ENCODE assay signal across 11 cellular contexts in genomic region chr11:60974316-60974715, GRCh38. TPM values are rescaled to one million over a fixed set of nuclear protein-coding genes. Genes with fewer than 3 reads are reported as not detected.
DNase-seq lines count a peak whose midpoint lies in the region; ATAC-seq and TF ChIP-seq lines count a peak whose summit lies in the region.
"Not testable (repeated sequence)": the region's sequence is repeated elsewhere in the genome, so short reads cannot be mapped to it uniquely, and the experiment has no call there.
"Had no signal": no experiment of that assay in that cellular context is flagged by ENCODE, and none has a peak within 500 bp of the region (broad histone marks: within the 10 kb centered on the region; RNA-seq: fewer than 3 reads in every experiment).

No MANE protein-coding gene starts in this region.

- H3K27me3 Mint-ChIP-seq in T-cell; activated T-cell treated with anti-CD3 and anti-CD28 coated beads, Interleukin-2, amount 50 U/mL, for 72 hours (ENCODE audit: low read depth); activated naive CD8-positive, alpha-beta T cell treated with anti-CD3 and anti-CD28 coated beads, Interleukin-2, amount 10 ng/mL, durations not matched to agents 7 days and 5 days; stimulated activated naive CD8-positive, alpha-beta T cell treated with anti-CD3 and anti-CD28 coated beads, Interleukin-15, amount 100 ng/mL, for 72 hours: not testable (repeated sequence)

- not testable (repeated sequence) for H3K27ac ChIP-seq in BLaER1 treated with 17β-estradiol and CSF1 and Interleukin-3, amounts not matched to agents 10 nM and 100 nM; lower lobe of right lung

- H3K27me3 ChIP-seq in BLaER1 treated with 17β-estradiol and CSF1 and Interleukin-3, amounts not matched to agents 10 nM and 100 nM = peaks cover 20 to 39% (median 31%) of the 10 kb centered on the region in 11 experiments
- H3K27me3 ChIP-seq in lower lobe of right lung (ENCODE audit: low read depth) = not testable (repeated sequence)
- peaks cover 14% of the 10 kb centered on the region for H3K27me3 ChIP-seq in neuron (ENCODE audit: insufficient read depth, low read length)

- H4K20me1 ChIP-seq in BLaER1 treated with 17β-estradiol and CSF1 and Interleukin-3, amounts not matched to agents 10 nM and 100 nM = not testable (repeated sequence)

- peaks cover 42 to 72% (median 61%) of the 10 kb centered on the region in 10 experiments for H3K4me1 ChIP-seq in BLaER1 treated with 17β-estradiol and CSF1 and Interleukin-3, amounts not matched to agents 10 nM and 100 nM
- not testable (repeated sequence) for H3K4me1 ChIP-seq in lower lobe of right lung; neuron (ENCODE audit: insufficient read depth, low read length)

- H3K4me3 Mint-ChIP-seq in T-cell = peak overlapping the region; percentile 92 to 94 (median 93)
- H3K4me3 Mint-ChIP-seq in activated T-cell treated with anti-CD3 and anti-CD28 coated beads, Interleukin-2, amount 50 U/mL, for 72 hours = peak overlapping the region; percentile 87 to 93
- H3K4me3 Mint-ChIP-seq in activated naive CD8-positive, alpha-beta T cell treated with anti-CD3 and anti-CD28 coated beads, Interleukin-2, amount 10 ng/mL, durations not matched to agents 7 days and 5 days = peak overlapping the region; percentile 87
- H3K4me3 Mint-ChIP-seq in stimulated activated naive CD8-positive, alpha-beta T cell treated with anti-CD3 and anti-CD28 coated beads, Interleukin-15, amount 100 ng/mL, for 72 hours = peak overlapping the region; percentile 90 to 91

- not testable (repeated sequence) for H3K9me3 ChIP-seq in BLaER1 treated with 17β-estradiol and CSF1 and Interleukin-3, amounts not matched to agents 10 nM and 100 nM (replicated peaks in 1 of 11); lower lobe of right lung; neuron (ENCODE audit: low read length)

- peaks cover 43% of the 10 kb centered on the region for H3K36me3 Mint-ChIP-seq in T-cell
- H3K36me3 Mint-ChIP-seq in activated T-cell treated with anti-CD3 and anti-CD28 coated beads, Interleukin-2, amount 50 U/mL, for 72 hours (ENCODE audit: insufficient read depth in 2 of 2) = peaks cover 27 to 47% of the 10 kb centered on the region in 2 donors
- peaks cover 42% of the 10 kb centered on the region for H3K36me3 Mint-ChIP-seq in activated naive CD8-positive, alpha-beta T cell treated with anti-CD3 and anti-CD28 coated beads, Interleukin-2, amount 10 ng/mL, durations not matched to agents 7 days and 5 days

- H3K9ac ChIP-seq in BLaER1 treated with 17β-estradiol and CSF1 and Interleukin-3, amounts not matched to agents 10 nM and 100 nM = not testable (repeated sequence)

- not testable (repeated sequence) for ATAC-seq in T-cell (replicated peaks in 1 of 4); activated T-cell treated with anti-CD3 and anti-CD28 coated beads, Interleukin-2, amount 50 U/mL, for 72 hours (replicated peaks in 1 of 2); activated naive CD8-positive, alpha-beta T cell treated with anti-CD3 and anti-CD28 coated beads, Interleukin-2, amount 10 ng/mL, durations not matched to agents 7 days and 5 days (ENCODE audit: low read depth); lower lobe of right lung; stimulated activated naive CD8-positive, alpha-beta T cell treated with anti-CD3 and anti-CD28 coated beads, Interleukin-15, amount 100 ng/mL, for 72 hours

- POLR2A ChIA-PET in T-cell (lab: Charles Lee) = interaction anchor here (0.5 to 1.1 kb wide), 4 partner anchors 8 to 1648 kb away, joined by 3 to 5 read pairs (median 4); partner anchors contain the start of gene B3GAT3 (in 1 of the 2)
- POLR2A ChIA-PET in activated naive CD8-positive, alpha-beta T cell treated with anti-CD3 and anti-CD28 coated beads, Interleukin-2, amount 10 ng/mL, durations not matched to agents 7 days and 5 days (lab: Charles Lee) = interaction anchor here (0.9 to 2.6 kb wide), 3 partner anchors 68 to 137 kb away, joined by 3 to 10 read pairs (median 3); no protein-coding TSS in a partner anchor

- intact Hi-C loops in lower lobe of right lung (cut with DNase I) = not testable (repeated sequence)

- H3K9me3 Mint-ChIP-seq in T-cell; activated T-cell treated with anti-CD3 and anti-CD28 coated beads, Interleukin-2, amount 50 U/mL, for 72 hours; activated naive CD8-positive, alpha-beta T cell treated with anti-CD3 and anti-CD28 coated beads, Interleukin-2, amount 10 ng/mL, durations not matched to agents 7 days and 5 days; stimulated activated naive CD8-positive, alpha-beta T cell treated with anti-CD3 and anti-CD28 coated beads, Interleukin-15, amount 100 ng/mL, for 72 hours: not testable (repeated sequence)

- peaks cover 59 to 79% (median 66%) of the 10 kb centered on the region in 3 donors for H3K4me1 Mint-ChIP-seq in T-cell
- peaks cover 79% of the 10 kb centered on the region for H3K4me1 Mint-ChIP-seq in activated T-cell treated with anti-CD3 and anti-CD28 coated beads, Interleukin-2, amount 50 U/mL, for 72 hours (ENCODE audit: low read depth)
- peaks cover 58% of the 10 kb centered on the region for H3K4me1 Mint-ChIP-seq in activated naive CD8-positive, alpha-beta T cell treated with anti-CD3 and anti-CD28 coated beads, Interleukin-2, amount 10 ng/mL, durations not matched to agents 7 days and 5 days
- peaks cover 73% of the 10 kb centered on the region for H3K4me1 Mint-ChIP-seq in stimulated activated naive CD8-positive, alpha-beta T cell treated with anti-CD3 and anti-CD28 coated beads, Interleukin-15, amount 100 ng/mL, for 72 hours

- not testable (repeated sequence) for TF ChIP-seq CTCF in lower lobe of right lung (IDR thresholded peaks at IDR 0.05)

- peak overlapping the region; percentile 95 to 96 for H3K27ac Mint-ChIP-seq in T-cell
- peak overlapping the region; percentile 99 for H3K27ac Mint-ChIP-seq in activated T-cell treated with anti-CD3 and anti-CD28 coated beads, Interleukin-2, amount 50 U/mL, for 72 hours
- peak overlapping the region; percentile 97 for H3K27ac Mint-ChIP-seq in activated naive CD8-positive, alpha-beta T cell treated with anti-CD3 and anti-CD28 coated beads, Interleukin-2, amount 10 ng/mL, durations not matched to agents 7 days and 5 days
- peak overlapping the region; percentile 97 to 99 for H3K27ac Mint-ChIP-seq in stimulated activated naive CD8-positive, alpha-beta T cell treated with anti-CD3 and anti-CD28 coated beads, Interleukin-15, amount 100 ng/mL, for 72 hours

- peak overlapping the region; percentile 42 for H2AFZ ChIP-seq in neuron (ENCODE audit: low read depth, low read length)

- H3K36me3 ChIP-seq in BLaER1 treated with 17β-estradiol and CSF1 and Interleukin-3, amounts not matched to agents 10 nM and 100 nM; lower lobe of right lung; neuron (ENCODE audit: insufficient read depth, low read length): not testable (repeated sequence)

- CTCF ChIA-PET in T-cell (lab: Charles Lee) = not testable (repeated sequence)

- peak overlapping the region in 7 of 11 experiments; percentile 5 to 47 (median 32); a peak in 11 of 22 replicates for H3K4me2 ChIP-seq in BLaER1 treated with 17β-estradiol and CSF1 and Interleukin-3, amounts not matched to agents 10 nM and 100 nM

- not testable (repeated sequence) for DNase-seq in T-cell; activated T-cell treated with anti-CD3 and anti-CD28 coated beads, Interleukin-2, amount 50 U/mL, for 72 hours; lower lobe of right lung; stimulated activated naive CD8-positive, alpha-beta T cell treated with anti-CD3 and anti-CD28 coated beads, Interleukin-15, amount 100 ng/mL, for 72 hours
- peak; percentile 47 to 58 for DNase-seq in activated CD4-positive, alpha-beta T cell treated with anti-CD3 and anti-CD28 coated beads, Interleukin-2, amount 50 U/mL, for 48 hours
- DNase-seq in activated naive CD8-positive, alpha-beta T cell treated with anti-CD3 and anti-CD28 coated beads, Interleukin-2, amount 10 ng/mL, durations not matched to agents 7 days and 5 days = peak; percentile 50

- not testable (repeated sequence) for H3K4me3 ChIP-seq in BLaER1 treated with 17β-estradiol and CSF1 and Interleukin-3, amounts not matched to agents 10 nM and 100 nM; neuron (ENCODE audit: low read length)
- H3K4me3 ChIP-seq in lower lobe of right lung = peak overlapping the region; percentile 36

RNA-seq across cellular contexts. Expression of gene CD6, which starts 2.8 kb away (rescaled TPM):
- total RNA-seq in T-cell (100 to 1,000 TPM; 413 to 594 (median 495) TPM), lower lobe of right lung (6.1 TPM)
- 100 to 1,000 TPM; 298 to 313 TPM for total RNA-seq in activated T-cell treated with anti-CD3 and anti-CD28 coated beads, Interleukin-2, amount 50 U/mL, for 72 hours
- 100 to 1,000 TPM; 274 to 285 TPM for total RNA-seq in activated naive CD8-positive, alpha-beta T cell treated with anti-CD3 and anti-CD28 coated beads, Interleukin-2, amount 10 ng/mL, durations not matched to agents 7 days and 5 days
- total RNA-seq: H1, IMR-90, LHCN-M2 had no signal

RNA-seq across cellular contexts. Expression of gene SLC15A3, which starts 22.3 kb away (rescaled TPM):
- total RNA-seq in T-cell (10 to 100 TPM in 1 of 5 donors, 1 to 10 TPM in 4; 5.4 to 12.2 (median 6.7) TPM), lower lobe of right lung (199 TPM)
- total RNA-seq in activated T-cell treated with anti-CD3 and anti-CD28 coated beads, Interleukin-2, amount 50 U/mL, for 72 hours = 1 to 10 TPM; 3.5 to 4.1 TPM
- 1 to 10 TPM; 7.2 to 7.4 TPM for total RNA-seq in activated naive CD8-positive, alpha-beta T cell treated with anti-CD3 and anti-CD28 coated beads, Interleukin-2, amount 10 ng/mL, durations not matched to agents 7 days and 5 days

RNA-seq across cellular contexts. Expression of gene TMEM132A, which starts 50.1 kb away (rescaled TPM):
- total RNA-seq in T-cell = 1 to 10 TPM in 2 of 5 donors, under 1 TPM in 1, not detected in 2; 0.23 to 1.6 (median 1.2) TPM
- total RNA-seq in activated T-cell treated with anti-CD3 and anti-CD28 coated beads, Interleukin-2, amount 50 U/mL, for 72 hours = 1 to 10 TPM; 2.4 to 3.5 TPM
- 1 to 10 TPM in 1 of 2 experiments, under 1 TPM in 1; 0.80 to 1.3 TPM for total RNA-seq in activated naive CD8-positive, alpha-beta T cell treated with anti-CD3 and anti-CD28 coated beads, Interleukin-2, amount 10 ng/mL, durations not matched to agents 7 days and 5 days
- 13.9 TPM for total RNA-seq in lower lobe of right lung

Comparison
In these comparisons a context has a peak if more than half of its experiments do, and no peak if none do; other contexts are left out.
1. RNA of gene CD6, which starts 2.8 kb away (total RNA-seq): 413 to 594 TPM in T-cell, 298 to 313 TPM in activated T-cell treated with anti-CD3 and anti-CD28 coated beads, Interleukin-2, amount 50 U/mL, for 72 hours and 274 to 285 TPM in activated naive CD8-positive, alpha-beta T cell treated with anti-CD3 and anti-CD28 coated beads, Interleukin-2, amount 10 ng/mL, durations not matched to agents 7 days and 5 days; 6.1 TPM in lower lobe of right lung (single experiment); every median in the first group is over 10 times any median in the second.
2. RNA of gene SLC15A3, which starts 22.3 kb away (total RNA-seq): 199 TPM in lower lobe of right lung (single experiment); 7.2 to 7.4 TPM in activated naive CD8-positive, alpha-beta T cell treated with anti-CD3 and anti-CD28 coated beads, Interleukin-2, amount 10 ng/mL, durations not matched to agents 7 days and 5 days, 5.4 to 12.2 TPM in T-cell and 3.5 to 4.1 TPM in activated T-cell treated with anti-CD3 and anti-CD28 coated beads, Interleukin-2, amount 50 U/mL, for 72 hours; every median in the first group is over 10 times any median in the second.
3. Peak in every context shown above with its lines, with median percentiles within 50 percentile points of each other: H3K27ac Mint-ChIP-seq and H3K4me3 Mint-ChIP-seq.